ENCODE assay signal across 14 cellular contexts in genomic region chr17:54111576-54111975, GRCh38.
DNase-seq lines count a peak whose midpoint lies in the region; ATAC-seq lines count a peak whose summit lies in the region.
"Had no signal": no experiment of that assay in that cellular context is flagged by ENCODE, and none has a peak within 500 bp of the region (broad histone marks: within the 10 kb centered on the region; RNA-seq: fewer than 3 reads in every experiment).

No MANE protein-coding gene starts in this region.

- DNase-seq in inferior parietal cortex (ENCODE audit: extremely low spot score): peak; percentile 36
- DNase-seq in occipital lobe (lab: John Stamatoyannopoulos, UW): peak; percentile 0
- DNase-seq in superior temporal gyrus (ENCODE audit: extremely low spot score): peak; percentile 49
- no peak for DNase-seq in HCEC 1CT
- no peak for DNase-seq in NCI-H2171 (lab: John Stamatoyannopoulos, UW)
- DNase-seq: 8988T; ACHN; Caco-2; Calu3; CD4-positive, alpha-beta T cell; CD8-positive, alpha-beta T cell; DMS79 treated with DMSO at 0.1 percent for 48 hours; GF-D8 had no signal

- ATAC-seq in GM18870 (IDR thresholded peaks at IDR 0.05; ENCODE audit: unreplicated experiment): no peak
- ATAC-seq: CD8-positive, alpha-beta T cell had no signal

Comparison
In these comparisons a context has a peak if more than half of its experiments do, and no peak if none do; other contexts are left out.
1. DNase-seq: peak in inferior parietal cortex (single experiment), occipital lobe (single experiment) and superior temporal gyrus (single experiment); none in HCEC 1CT (single experiment) and NCI-H2171 (single experiment).